ENCODE assay signal across 36 cellular contexts in the genomic region with DNA sequence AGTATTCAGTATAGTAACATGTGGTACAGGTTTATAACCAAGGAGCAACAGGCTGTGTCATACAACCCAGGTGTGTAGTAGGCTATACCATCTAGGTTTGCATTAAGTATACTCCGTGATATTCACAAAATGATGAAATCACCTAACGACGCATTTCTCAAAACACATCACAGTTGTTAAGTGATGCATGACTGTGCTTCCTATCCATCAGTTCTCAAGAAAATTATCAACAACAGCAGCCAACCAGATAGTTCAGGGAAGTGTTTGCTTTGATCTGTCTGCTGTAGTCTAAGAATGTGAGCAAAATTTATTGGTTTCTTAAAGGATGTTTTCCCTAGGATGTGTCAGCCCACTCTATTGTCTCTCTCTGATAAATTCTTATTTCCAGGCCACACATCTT. TPM values are rescaled to one million over a fixed set of nuclear protein-coding genes. Genes with fewer than 3 reads are reported as not detected.
A peak's percentile ranks its signal among the peaks of the same experiment; 100 is the strongest.
DNase-seq lines count a peak whose midpoint lies in the region; ATAC-seq, FAIRE-seq and TF ChIP-seq lines count a peak whose summit lies in the region.
"Had no signal": no experiment of that assay in that cellular context is flagged by ENCODE, and none has a peak within 500 bp of the region (broad histone marks: within the 10 kb centered on the region; RNA-seq: fewer than 3 reads in every experiment).

No MANE protein-coding gene starts in this region.

- H3K9me3 ChIP-seq in K562 (replicated peaks; ENCODE audit: control insufficient read depth, insufficient read depth, low read depth, low read length) (no peaks in the 10 kb centered on the region), transverse colon (no peaks in the 10 kb centered on the region)
- H3K9me3 ChIP-seq: Caco-2, MG63, neutrophil, right lobe of liver, spleen had no signal

- TF ChIP-seq CTCF in K562 (IDR thresholded peaks at IDR 0.05 in 2 of 3, conservative IDR thresholded peaks at IDR 0.05 in 1 of 3; ENCODE audit: insufficient read depth in 2 of 3, low read depth in 1 of 3, low read length in 3 of 3) (no peak), transverse colon (IDR thresholded peaks at IDR 0.05) (no peak)

- DNase-seq in GM18507 (ENCODE audit: extremely low spot score, insufficient read length, low read depth) (no peak), K562 (ENCODE audit: extremely low read depth in 1 of 4, low spot score in 3 of 4) (no peak), renal cortical epithelial cell (ENCODE audit: low read depth) (peak; percentile 34), NCI-H1417 treated with DMSO at 0.1 percent for 48 hours (lab: John Stamatoyannopoulos, UW) (no peak), transverse colon (no peak)
- DNase-seq: activated CD4-positive, alpha-beta T cell treated with anti-CD3 and anti-CD28 coated beads, Interleukin-2, amount 10 ng/mL, durations not matched to agents 24 days and 14 days; activated CD8-positive, alpha-beta memory T cell treated with anti-CD3 and anti-CD28 coated beads for 24 hours; activated effector memory CD4-positive, alpha-beta T cell treated with anti-CD3 and anti-CD28 coated beads, Interleukin-2, amount 50 U/mL, for 16 hours; activated naive CD8-positive, alpha-beta T cell treated with anti-CD3 and anti-CD28 coated beads, Interleukin-2, amount 10 ng/mL, durations not matched to agents 7 days and 5 days; activated T-cell treated with anti-CD3 and anti-CD28 coated beads, Interleukin-2, amount 50 U/mL, for 1 hour; Caco-2; DMS79; effector memory CD4-positive, alpha-beta T cell; erythroblast; GDM1; GOT3; head of caudate nucleus; KG1; left ventricle myocardium superior; MG63; naive thymus-derived CD4-positive, alpha-beta T cell; NCI-H2029 treated with DMSO at 0.1 percent for 48 hours; NCI-H345; NCI-H748 treated with DMSO at 0.1 percent for 48 hours; right lobe of liver; SHP77 treated with DMSO at 0.1 percent for 48 hours; spleen had no signal

- in situ Hi-C loops in K562 (cut with MboI) (no loop called here), transverse colon (cut with MboI; ENCODE audit: low pct_ligation_motif_present in 1 of 4, low pct_unique_long_range_greater_than_20kb in 1 of 4, low sequenced_read_pairs in 3 of 4) (no loop called here)

- TF ChIP-seq EP300 in K562 (IDR thresholded peaks at IDR 0.05; ENCODE audit: low read length) (no peak), transverse colon (IDR thresholded peaks at IDR 0.05; ENCODE audit: low read depth) (no peak)

- no TSS peak for BruUV-seq in K562 (replicated peaks; lab: Mats Ljungman, UMichigan)

- peaks cover 10% of the 10 kb centered on the region; the same call in 1 of the 3 replicates for H3K79me2 ChIP-seq in K562 (ENCODE audit: control insufficient read depth, insufficient read depth, low read length)

- H3K27me3 ChIP-seq in K562 (ENCODE audit: control insufficient read depth in 2 of 2, insufficient read depth in 2 of 2, low read length in 2 of 2) (no peaks in the 10 kb centered on the region), transverse colon (no peaks in the 10 kb centered on the region)
- H3K27me3 ChIP-seq: cardiac muscle cell, MG63, neutrophil, right lobe of liver, spleen had no signal

- no peak for TF ChIP-seq POLR2A in K562 (conservative IDR thresholded peaks at IDR 0.05)
- TF ChIP-seq POLR2A in transverse colon (IDR thresholded peaks at IDR 0.05), result no peak

- H3K36me3 ChIP-seq in K562 (ENCODE audit: control insufficient read depth, insufficient read depth, low read length) (peaks cover 22% of the 10 kb centered on the region; the same call in 1 of the 3 replicates), transverse colon (peaks cover 0 to 5% (median 0%) of the 10 kb centered on the region in 4 donors)
- H3K36me3 ChIP-seq: right lobe of liver had no signal

- H3K4me2 ChIP-seq in K562 (ENCODE audit: insufficient read depth, low read length), result no peak overlapping the region

- peak; percentile 44 for FAIRE-seq in GM18507 (lab: Jason Lieb, UNC)
- FAIRE-seq in K562 (lab: Jason Lieb, UNC), result no peak
- FAIRE-seq: astrocyte, colon, islet of Langerhans, RCC 7860 had no signal

- no peak overlapping the region for H3K9ac ChIP-seq in K562 (ENCODE audit: insufficient read depth in 1 of 2, low read depth in 2 of 2, low read length in 2 of 2)

- 64% methylated on average over 3 of the region's 3 CpGs for WGBS in K562 (ENCODE audit: insufficient coverage, low coverage, missing lambda C conversion rate)
- WGBS in transverse colon (ENCODE audit: low coverage in 1 of 2), 2 donors, result 85 to 93% methylated on average over 3 of the region's 3 CpGs

- ATAC-seq in HG03354 (IDR thresholded peaks at IDR 0.05; ENCODE audit: poor library complexity, severe bottlenecking, unreplicated experiment) (peak; percentile 68), K562 (peak; percentile 54), GM18517 (IDR thresholded peaks at IDR 0.05; ENCODE audit: unreplicated experiment) (no peak)
- ATAC-seq: left ventricle myocardium superior; naive thymus-derived CD4-positive, alpha-beta T cell; right lobe of liver had no signal

- H3K4me3 ChIP-seq in K562, result no peak overlapping the region
- no peak overlapping the region for H3K4me3 ChIP-seq in transverse colon
- H3K4me3 ChIP-seq: cardiac muscle cell, MG63, right lobe of liver, spleen had no signal

- no peaks in the 10 kb centered on the region for H3K4me1 ChIP-seq in K562 (replicated peaks in 1 of 2; ENCODE audit: control insufficient read depth in 2 of 2, insufficient read depth in 2 of 2, low read length in 2 of 2)
- no peaks in the 10 kb centered on the region for H3K4me1 ChIP-seq in transverse colon
- H3K4me1 ChIP-seq: Caco-2, right lobe of liver had no signal

- peaks cover 2% of the 10 kb centered on the region for H3K9me1 ChIP-seq in K562 (ENCODE audit: control insufficient read depth, insufficient read depth, low read length)

- CTCF ChIA-PET in K562 (lab: Yijun Ruan, JAX; ENCODE audit: low intra/inter-chr PET ratio), result no interaction called here

- no peaks in the 10 kb centered on the region for H4K20me1 ChIP-seq in K562 (replicated peaks; ENCODE audit: control insufficient read depth, insufficient read depth, low read length)

- no peak overlapping the region for H3K27ac ChIP-seq in K562 (ENCODE audit: extremely low read depth, low read depth, low read length)
- no peak overlapping the region for H3K27ac ChIP-seq in transverse colon
- H3K27ac ChIP-seq: C4-2B, cardiac muscle cell, neutrophil, right lobe of liver, spleen had no signal

- POLR2A ChIA-PET in K562 (lab: Yijun Ruan, JAX), result interaction anchor here (0.7 to 1.9 kb wide), 2 partner anchors 11 to 849 kb away, joined by 3 to 10 read pairs; partner anchors contain the start of gene ZBTB6

- TF ChIP-seq RAD21 in K562 (CRISPR knock-in tag; conservative IDR thresholded peaks at IDR 0.05 in 1 of 2, IDR thresholded peaks at IDR 0.05 in 1 of 2), result no peak

- intact Hi-C loops in K562 (cut with micrococcal nuclease), result no loop called here
- intact Hi-C loops in transverse colon (cut with DNase I; ENCODE audit: low total_unique reads), result no loop called here

- H2AFZ ChIP-seq in K562 (ENCODE audit: low read depth, low read length), result no peak overlapping the region

RNA-seq across cellular contexts. Expression of gene ZBTB26, which starts 7.4 kb away (rescaled TPM):
- total RNA-seq in K562 (2011; cell fraction: chromatin; rRNA removed; ENCODE audit: low replicate concordance), result 9.0 and 26.0 TPM in 2 replicates
- 4.8 and 7.8 TPM in 2 replicates for total RNA-seq in K562 (2011; cell fraction: nucleolus; rRNA removed)
- 14.2 and 26.4 TPM in 2 replicates for total RNA-seq in K562 (2011; cell fraction: nucleoplasm; rRNA removed)
- total RNA-seq in K562 (2014; rRNA removed) (3.4 and 4.3 TPM in 2 replicates), K562 (2014; rRNA removed; fragmentation: Illumina TruSeq; extraction: Trizol) (4.3 and 5.4 TPM in 2 replicates), K562 (2015; rRNA removed; fragmentation: Illumina TruSeq; extraction: Trizol) (3.5 and 3.9 TPM in 2 replicates), K562 (2021) (7.4 and 9.1 TPM in 2 replicates), renal cortical epithelial cell (3.3 and 11.6 TPM in 2 replicates), transverse colon (10 to 100 TPM in 1 of 4 donors, 1 to 10 TPM in 3; 6.7 to 18.5 (median 8.0) TPM)
- polyA plus RNA-seq in K562 (2011; rRNA removed) (20.7 and 21.4 TPM in 2 replicates), K562 (2014; fragmentation: Illumina TruSeq; extraction: Trizol) (10.0 and 11.4 TPM in 2 replicates), K562 (2014; fragmentation: Nextera tagmentation; extraction: Ambion mirVana) (1 to 10 TPM; 2.4 to 5.0 TPM), K562 (2014; rRNA removed) (9.4 and 10.3 TPM in 2 replicates)
- 5.5 and 9.9 TPM in 2 replicates for polyA plus RNA-seq in K562 (2011; cell fraction: cytosol; rRNA removed)
- 21.9 and 38.1 TPM in 2 replicates for polyA plus RNA-seq in K562 (2011; cell fraction: nucleus; rRNA removed)
- 5.8 and 9.5 TPM in 2 replicates for polyA plus RNA-seq in K562 (2012)
- polyA minus RNA-seq in K562 (2011; rRNA and poly(A)+ RNA removed), result 12.0 and 12.8 TPM in 2 replicates
- 5.7 and 6.9 TPM in 2 replicates for polyA minus RNA-seq in K562 (2011; cell fraction: cytosol; rRNA and poly(A)+ RNA removed)
- polyA minus RNA-seq in K562 (2011; cell fraction: nucleus; rRNA and poly(A)+ RNA removed), result 4.0 and 9.6 TPM in 2 replicates

RNA-seq across cellular contexts. Expression of gene ZBTB6, which starts 10.8 kb away (rescaled TPM):
- total RNA-seq in K562 (2011; cell fraction: chromatin; rRNA removed; ENCODE audit: low replicate concordance), result 3.2 and 10.1 TPM in 2 replicates
- 2.7 and 3.4 TPM in 2 replicates for total RNA-seq in K562 (2011; cell fraction: nucleolus; rRNA removed)
- total RNA-seq in K562 (2011; cell fraction: nucleoplasm; rRNA removed), result 5.5 and 6.9 TPM in 2 replicates
- total RNA-seq in K562 (2014; rRNA removed) (3.1 and 3.7 TPM in 2 replicates), K562 (2014; rRNA removed; fragmentation: Illumina TruSeq; extraction: Trizol) (6.7 and 8.0 TPM in 2 replicates), K562 (2015; rRNA removed; fragmentation: Illumina TruSeq; extraction: Trizol) (6.1 and 7.2 TPM in 2 replicates), K562 (2021) (5.0 and 5.3 TPM in 2 replicates), renal cortical epithelial cell (16.5 and 18.5 TPM in 2 replicates), transverse colon (10 to 100 TPM in 1 of 4 donors, 1 to 10 TPM in 3; 5.2 to 10.1 (median 8.7) TPM)
- polyA plus RNA-seq in K562 (2011; rRNA removed) (6.4 and 6.9 TPM in 2 replicates), K562 (2014; fragmentation: Illumina TruSeq; extraction: Trizol) (4.9 and 6.3 TPM in 2 replicates), K562 (2014; fragmentation: Nextera tagmentation; extraction: Ambion mirVana) (1 to 10 TPM; 1.4 to 4.8 TPM), K562 (2014; rRNA removed) (3.9 and 4.5 TPM in 2 replicates)
- 1.2 and 3.0 TPM in 2 replicates for polyA plus RNA-seq in K562 (2011; cell fraction: cytosol; rRNA removed)
- 1.8 and 3.2 TPM in 2 replicates for polyA plus RNA-seq in K562 (2011; cell fraction: nucleus; rRNA removed)
- polyA plus RNA-seq in K562 (2012), result 3.8 and 4.5 TPM in 2 replicates
- 9.6 and 11.8 TPM in 2 replicates for polyA minus RNA-seq in K562 (2011; rRNA and poly(A)+ RNA removed)
- 2.6 and 2.7 TPM in 2 replicates for polyA minus RNA-seq in K562 (2011; cell fraction: cytosol; rRNA and poly(A)+ RNA removed)
- 6.3 and 12.1 TPM in 2 replicates for polyA minus RNA-seq in K562 (2011; cell fraction: nucleus; rRNA and poly(A)+ RNA removed)

RNA-seq across cellular contexts. Expression of gene RABGAP1, which starts 16.9 kb away (rescaled TPM):
- total RNA-seq in K562 (2011; cell fraction: chromatin; rRNA removed; ENCODE audit: low replicate concordance), result 103 and 147 TPM in 2 replicates
- total RNA-seq in K562 (2011; cell fraction: nucleolus; rRNA removed), result 25.3 and 30.7 TPM in 2 replicates
- total RNA-seq in K562 (2011; cell fraction: nucleoplasm; rRNA removed), result 45.7 and 53.1 TPM in 2 replicates
- total RNA-seq in K562 (2014; rRNA removed) (5.1 and 6.8 TPM in 2 replicates), K562 (2014; rRNA removed; fragmentation: Illumina TruSeq; extraction: Trizol) (15.7 and 16.3 TPM in 2 replicates), K562 (2015; rRNA removed; fragmentation: Illumina TruSeq; extraction: Trizol) (14.1 and 16.5 TPM in 2 replicates), K562 (2021) (12.6 and 15.3 TPM in 2 replicates), renal cortical epithelial cell (18.9 and 56.8 TPM in 2 replicates), transverse colon (100 to 1,000 TPM in 2 of 4 donors, 10 to 100 TPM in 2; 56.1 to 114 (median 88.9) TPM)
- polyA plus RNA-seq in K562 (2011; rRNA removed) (21.0 and 22.7 TPM in 2 replicates), K562 (2014; fragmentation: Illumina TruSeq; extraction: Trizol) (9.6 and 13.1 TPM in 2 replicates), K562 (2014; fragmentation: Nextera tagmentation; extraction: Ambion mirVana) (1 to 10 TPM; 1.5 to 2.2 TPM), K562 (2014; rRNA removed) (7.7 and 9.8 TPM in 2 replicates)
- 4.0 and 8.5 TPM in 2 replicates for polyA plus RNA-seq in K562 (2011; cell fraction: cytosol; rRNA removed)
- 19.9 and 21.0 TPM in 2 replicates for polyA plus RNA-seq in K562 (2011; cell fraction: nucleus; rRNA removed)
- polyA plus RNA-seq in K562 (2012), result 7.6 and 8.2 TPM in 2 replicates
- 30.5 and 41.7 TPM in 2 replicates for polyA minus RNA-seq in K562 (2011; rRNA and poly(A)+ RNA removed)
- 6.6 and 11.8 TPM in 2 replicates for polyA minus RNA-seq in K562 (2011; cell fraction: cytosol; rRNA and poly(A)+ RNA removed)
- polyA minus RNA-seq in K562 (2011; cell fraction: nucleus; rRNA and poly(A)+ RNA removed), result 24.9 and 52.1 TPM in 2 replicates

RNA-seq across cellular contexts. Expression of gene RC3H2, which starts 18.8 kb away (rescaled TPM):
- 62.5 and 108 TPM in 2 replicates for total RNA-seq in K562 (2011; cell fraction: chromatin; rRNA removed; ENCODE audit: low replicate concordance)
- total RNA-seq in K562 (2011; cell fraction: nucleolus; rRNA removed), result 25.3 and 30.5 TPM in 2 replicates
- total RNA-seq in K562 (2011; cell fraction: nucleoplasm; rRNA removed), result 43.0 and 50.8 TPM in 2 replicates
- 18.6 and 18.7 TPM in 2 replicates for total RNA-seq in K562 (2014; rRNA removed)
- 23.2 and 28.1 TPM in 2 replicates for total RNA-seq in K562 (2014; rRNA removed; fragmentation: Illumina TruSeq; extraction: Trizol)
- total RNA-seq in K562 (2015; rRNA removed; fragmentation: Illumina TruSeq; extraction: Trizol), result 25.8 and 28.1 TPM in 2 replicates
- total RNA-seq in K562 (2021), result 25.0 and 26.6 TPM in 2 replicates
- 29.5 and 35.4 TPM in 2 replicates for polyA plus RNA-seq in K562 (2011; rRNA removed)
- 12.1 and 18.0 TPM in 2 replicates for polyA plus RNA-seq in K562 (2011; cell fraction: cytosol; rRNA removed)
- polyA plus RNA-seq in K562 (2011; cell fraction: nucleus; rRNA removed), result 26.4 and 27.3 TPM in 2 replicates
- polyA plus RNA-seq in K562 (2012), result 9.3 and 10.8 TPM in 2 replicates
- polyA plus RNA-seq in K562 (2014; fragmentation: Illumina TruSeq; extraction: Trizol), result 15.4 and 15.7 TPM in 2 replicates
- polyA plus RNA-seq in K562 (2014; fragmentation: Nextera tagmentation; extraction: Ambion mirVana), result 1 to 10 TPM; 5.6 to 8.6 TPM
- 12.8 and 13.9 TPM in 2 replicates for polyA plus RNA-seq in K562 (2014; rRNA removed)
- 119 and 133 TPM in 2 replicates for polyA minus RNA-seq in K562 (2011; rRNA and poly(A)+ RNA removed)
- polyA minus RNA-seq in K562 (2011; cell fraction: cytosol; rRNA and poly(A)+ RNA removed), result 29.8 and 40.5 TPM in 2 replicates
- 24.6 and 46.4 TPM in 2 replicates for polyA minus RNA-seq in K562 (2011; cell fraction: nucleus; rRNA and poly(A)+ RNA removed)
- total RNA-seq in renal cortical epithelial cell, result 59.2 and 113 TPM in 2 replicates
- 100 to 1,000 TPM in 1 of 4 donors, 10 to 100 TPM in 3; 42.5 to 163 (median 54.7) TPM for total RNA-seq in transverse colon
